ENCODE assay signal across 11 cellular contexts in genomic region chr6:37990762-37991525, GRCh38.
DNase-seq lines count a peak whose midpoint lies in the region; ATAC-seq and FAIRE-seq lines count a peak whose summit lies in the region.
"Had no signal": no experiment of that assay in that cellular context is flagged by ENCODE, and none has a peak within 500 bp of the region (broad histone marks: within the 10 kb centered on the region; RNA-seq: fewer than 3 reads in every experiment).

No MANE protein-coding gene starts in this region.

- peak; percentile 8 for FAIRE-seq in GM19239 (lab: Jason Lieb, UNC)

- H3K4me1 ChIP-seq in skeletal muscle satellite cell (ENCODE audit: control insufficient read depth, insufficient read depth, low read length), result peaks cover 69% of the 10 kb centered on the region

- no peak overlapping the region for H3K4me3 ChIP-seq in skeletal muscle satellite cell (ENCODE audit: low read length)
- H3K4me3 ChIP-seq: lung had no signal

- no peak for ATAC-seq in GM18517 (IDR thresholded peaks at IDR 0.05; ENCODE audit: unreplicated experiment)

- H3K9ac ChIP-seq in skeletal muscle satellite cell (ENCODE audit: low read depth, low read length), result no peak overlapping the region

- no peaks in the 10 kb centered on the region for H3K27me3 ChIP-seq in skeletal muscle satellite cell (ENCODE audit: control insufficient read depth, insufficient read depth, low read length)

- peak overlapping the region; percentile 26 for H3K4me2 ChIP-seq in skeletal muscle satellite cell (ENCODE audit: low read length)

- no peaks in the 10 kb centered on the region for H3K36me3 ChIP-seq in skeletal muscle satellite cell (ENCODE audit: insufficient read depth, low read length)

- no peaks in the 10 kb centered on the region for H3K9me3 ChIP-seq in skeletal muscle satellite cell (replicated peaks; ENCODE audit: low read length)

- DNase-seq in GM19239 (ENCODE audit: insufficient read length, low spot score) (no peak), SW 1271 (lab: John Stamatoyannopoulos, UW) (peak; percentile 31 to 55), glomerular visceral epithelial cell (ENCODE audit: extremely low spot score) (peak; percentile 82), UCSD-AML1 (lab: John Stamatoyannopoulos, UW; ENCODE audit: unreplicated experiment) (no peak), NCI-H2196 treated with DMSO at 0.1 percent for 48 hours (lab: John Stamatoyannopoulos, UW; ENCODE audit: unreplicated experiment) (no peak)
- DNase-seq in activated CD4-positive, CD25-positive, alpha-beta regulatory T cell treated with anti-CD3 and anti-CD28 coated beads, Interleukin-2, amount 50 U/mL, for 72 hours, result no peak
- DNase-seq: anterior cingulate cortex, NCI-H1105 had no signal

Comparison
In these comparisons a context has a peak if more than half of its experiments do, and no peak if none do; other contexts are left out.
1. DNase-seq: peak in SW 1271 (2 of 2) and glomerular visceral epithelial cell (single experiment); none in GM19239 (single experiment), UCSD-AML1 (single experiment), activated CD4-positive, CD25-positive, alpha-beta regulatory T cell treated with anti-CD3 and anti-CD28 coated beads, Interleukin-2, amount 50 U/mL, for 72 hours (single experiment) and NCI-H2196 treated with DMSO at 0.1 percent for 48 hours (single experiment).